ENCODE assay signal across 39 cellular contexts in genomic region chr6:31438222-31438621, GRCh38.
"Had no signal": no experiment of that assay in that cellular context is flagged by ENCODE, and none has a peak within 500 bp of the region (broad histone marks: within the 10 kb centered on the region; RNA-seq: fewer than 3 reads in every experiment).

No MANE protein-coding gene starts in this region.

- H3K4me1 Mint-ChIP-seq: activated naive CD4-positive, alpha-beta T cell treated with anti-CD3 and anti-CD28 coated beads, Interleukin-2, amount 50 U/mL, for 24 hours; activated naive CD8-positive, alpha-beta T cell treated with anti-CD3 and anti-CD28 coated beads, Interleukin-2, amount 50 U/mL, for 24 hours; activated T-helper 17 cell treated with anti-CD3 and anti-CD28 coated beads, Interleukin-2, amount 50 U/mL, for 72 hours; central memory CD8-positive, alpha-beta T cell had no signal

- H3K36me3 Mint-ChIP-seq: brain had no signal

- H3K9me3 ChIP-seq: adrenal gland, body of pancreas had no signal

- H3K27ac ChIP-seq: adrenal gland, ascending aorta, body of pancreas, brain microvascular endothelial cell, breast epithelium, cardiac muscle cell had no signal

- H3K27me3 ChIP-seq: adrenal gland, ascending aorta, body of pancreas, brain microvascular endothelial cell, breast epithelium had no signal

- H3K4me1 ChIP-seq: adrenal gland, ascending aorta, breast epithelium had no signal

- DNase-seq: activated effector memory CD4-positive, alpha-beta T cell treated with anti-CD3 and anti-CD28 coated beads, Interleukin-2, amount 50 U/mL, for 16 hours; activated effector memory CD4-positive, alpha-beta T cell treated with Interleukin-2 at 50 U/mL for 16 hours; activated gamma-delta T cell; activated gamma-delta T cell treated with Interleukin-2 at 50 U/mL for 16 hours; activated naive CD4-positive, alpha-beta T cell; activated naive CD4-positive, alpha-beta T cell treated with anti-CD3 and anti-CD28 coated beads for 36 hours; activated naive CD4-positive, alpha-beta T cell treated with anti-CD3 and anti-CD28 coated beads, Interleukin-2, amount 10 ng/mL, durations not matched to agents 7 days and 5 days; activated naive CD4-positive, alpha-beta T cell treated with anti-CD3 and anti-CD28 coated beads, Interleukin-2, amount 50 U/mL, for 16 hours; activated naive CD4-positive, alpha-beta T cell treated with Interleukin-2 at 50 U/mL for 16 hours; activated naive CD8-positive, alpha-beta T cell treated with anti-CD3 and anti-CD28 coated beads for 36 hours; activated naive CD8-positive, alpha-beta T cell treated with anti-CD3 and anti-CD28 coated beads, Interleukin-2, amount 10 ng/mL, durations not matched to agents 7 days and 5 days; activated naive CD8-positive, alpha-beta T cell treated with anti-CD3 and anti-CD28 coated beads, Interleukin-2, amount 50 U/mL, for 24 hours; activated T-cell treated with anti-CD3 and anti-CD28 coated beads, Interleukin-2, amount 50 U/mL, for 4 hours; activated T-cell treated with anti-CD3 and anti-CD28 coated beads, Interleukin-2, amount 50 U/mL, for 48 hours; activated T-cell treated with anti-CD3 and anti-CD28 coated beads, Interleukin-2, amount 50 U/mL, for 72 hours; adrenal gland; amniotic stem cell; amygdala; anterior cingulate cortex; aorta; body of pancreas; brain microvascular endothelial cell; caudate nucleus; central memory CD4-positive, alpha-beta T cell; cerebellar nuclear complex had no signal

- H3K4me3 ChIP-seq: adrenal gland, ascending aorta, body of pancreas, breast epithelium, cardiac muscle cell had no signal

- H3K27ac Mint-ChIP-seq: activated naive CD4-positive, alpha-beta T cell treated with anti-CD3 and anti-CD28 coated beads for 36 hours; activated naive CD4-positive, alpha-beta T cell treated with anti-CD3 and anti-CD28 coated beads, Interleukin-2, amount 10 ng/mL, durations not matched to agents 7 days and 5 days; activated naive CD4-positive, alpha-beta T cell treated with anti-CD3 and anti-CD28 coated beads, Interleukin-2, amount 50 U/mL, for 24 hours; activated naive CD4-positive, alpha-beta T cell treated with anti-CD3 and anti-CD28 coated beads, Interleukin-2, amount 50 U/mL, for 72 hours; activated naive CD8-positive, alpha-beta T cell; activated naive CD8-positive, alpha-beta T cell treated with anti-CD3 and anti-CD28 coated beads for 36 hours; activated naive CD8-positive, alpha-beta T cell treated with anti-CD3 and anti-CD28 coated beads, Interleukin-2, amount 10 ng/mL, durations not matched to agents 7 days and 5 days; activated naive CD8-positive, alpha-beta T cell treated with anti-CD3 and anti-CD28 coated beads, Interleukin-2, amount 50 U/mL, for 24 hours; activated T-cell treated with anti-CD3 and anti-CD28 coated beads, Interleukin-2, amount 50 U/mL, for 72 hours; activated T-helper 1 cell treated with anti-CD3 and anti-CD28 coated beads, Interleukin-12 subunit alpha, Interleukin-12 subunit beta, Interleukin-2, Interleukin-4 antibody, amounts not matched to agents 30 ng/mL and 10 ng/mL and 1 ng/mL, durations not matched to agents 14 hours and 24 hours and 36 hours; activated T-helper 17 cell treated with anti-CD3 and anti-CD28 coated beads, Interleukin-2, amount 50 U/mL, for 72 hours; activated T-helper 2 cell treated with anti-CD3 and anti-CD28 coated beads, Interferon-gamma antibody, Interleukin-2, Interleukin-4, amounts not matched to agents 10 μg/mL and 5 μg/mL and 100 μg/mL, durations not matched to agents 14 hours and 24 hours and 36 hours; brain had no signal

- FAIRE-seq: astrocyte, bronchial epithelial cell, colon had no signal

- ATAC-seq: activated naive CD4-positive, alpha-beta T cell treated with anti-CD3 and anti-CD28 coated beads, Interleukin-2, amount 50 U/mL, for 72 hours; activated naive CD8-positive, alpha-beta T cell treated with anti-CD3 and anti-CD28 coated beads, Interleukin-2, amount 50 U/mL, for 24 hours; activated T-cell treated with anti-CD3 and anti-CD28 coated beads, Interleukin-2, amount 50 U/mL, for 4 hours; activated T-cell treated with anti-CD3 and anti-CD28 coated beads, Interleukin-2, amount 50 U/mL, for 72 hours; activated T-helper 17 cell treated with anti-CD3 and anti-CD28 coated beads, Interleukin-2, amount 50 U/mL, for 72 hours; body of pancreas had no signal

- H3K9me3 Mint-ChIP-seq: activated naive CD4-positive, alpha-beta T cell treated with anti-CD3 and anti-CD28 coated beads, Interleukin-2, amount 50 U/mL, for 24 hours had no signal

- H3K4me3 Mint-ChIP-seq: activated naive CD4-positive, alpha-beta T cell treated with anti-CD3 and anti-CD28 coated beads for 36 hours; activated naive CD4-positive, alpha-beta T cell treated with anti-CD3 and anti-CD28 coated beads, Interleukin-2, amount 10 ng/mL, durations not matched to agents 7 days and 5 days; activated naive CD4-positive, alpha-beta T cell treated with anti-CD3 and anti-CD28 coated beads, Interleukin-2, amount 50 U/mL, for 24 hours; activated naive CD8-positive, alpha-beta T cell; activated naive CD8-positive, alpha-beta T cell treated with anti-CD3 and anti-CD28 coated beads for 36 hours; activated naive CD8-positive, alpha-beta T cell treated with anti-CD3 and anti-CD28 coated beads, Interleukin-2, amount 10 ng/mL, durations not matched to agents 7 days and 5 days; activated naive CD8-positive, alpha-beta T cell treated with anti-CD3 and anti-CD28 coated beads, Interleukin-2, amount 50 U/mL, for 24 hours; activated T-cell treated with anti-CD3 and anti-CD28 coated beads, Interleukin-2, amount 50 U/mL, for 4 hours; activated T-cell treated with anti-CD3 and anti-CD28 coated beads, Interleukin-2, amount 50 U/mL, for 72 hours; activated T-helper 1 cell treated with anti-CD3 and anti-CD28 coated beads, Interleukin-12 subunit alpha, Interleukin-12 subunit beta, Interleukin-2, Interleukin-4 antibody, amounts not matched to agents 30 ng/mL and 10 ng/mL and 1 ng/mL, durations not matched to agents 14 hours and 24 hours and 36 hours; activated T-helper 17 cell treated with anti-CD3 and anti-CD28 coated beads, Interleukin-2, amount 50 U/mL, for 72 hours; brain; central memory CD8-positive, alpha-beta T cell had no signal

- H3K36me3 ChIP-seq: adrenal gland, ascending aorta, brain microvascular endothelial cell, breast epithelium, cardiac muscle cell had no signal
